Comparison of ENCODE assay signal across 10 cellular contexts in the genomic region with DNA sequence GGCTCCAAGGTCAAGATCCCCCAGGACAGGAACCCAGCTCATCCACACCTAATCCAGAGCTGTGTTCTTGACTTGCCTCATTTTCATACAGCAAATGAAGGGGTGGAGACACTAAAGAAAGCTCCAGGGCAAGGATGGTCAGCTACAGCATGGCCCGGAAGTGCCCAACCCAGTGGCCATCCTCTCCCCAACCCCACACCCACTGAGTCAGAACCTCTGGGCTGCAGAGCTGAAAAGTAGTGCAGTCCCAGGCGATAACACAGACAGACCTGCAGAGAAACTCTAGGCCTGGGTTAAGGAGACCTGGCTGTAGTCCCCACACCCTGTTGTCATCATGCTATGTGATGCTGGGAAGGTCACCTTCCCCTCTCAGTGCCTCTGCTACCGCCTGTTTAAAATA.
"Had no signal": no experiment of that assay in that cellular context is flagged by ENCODE, and none has a peak within 500 bp of the region (broad histone marks: within the 10 kb centered on the region; RNA-seq: fewer than 3 reads in every experiment).

No MANE protein-coding gene starts in this region.

- H3K4me1 ChIP-seq: pancreas, psoas muscle, thyroid gland, vagina had no signal

- ATAC-seq: activated CD8-positive, alpha-beta T cell treated with anti-CD3 and anti-CD28 coated beads for 36 hours had no signal

- H3K9me3 ChIP-seq: heart right ventricle, pancreas, psoas muscle, stomach, thyroid gland, upper lobe of left lung, vagina had no signal

- DNase-seq: activated T-cell treated with anti-CD3 and anti-CD28 coated beads, Interleukin-2, amount 50 U/mL, for 4 hours had no signal

- H3K36me3 ChIP-seq: heart right ventricle, pancreas, stomach, thyroid gland, upper lobe of left lung, vagina had no signal

- H3K27me3 ChIP-seq: pancreas, stomach, thyroid gland, upper lobe of left lung, vagina had no signal

- H3K27ac ChIP-seq: pancreas, psoas muscle, stomach, thyroid gland, upper lobe of left lung, vagina had no signal

- H3K4me3 ChIP-seq: heart right ventricle, pancreas, psoas muscle, smooth muscle cell, stomach, thyroid gland, upper lobe of left lung, vagina had no signal

- H3K4me2 ChIP-seq: smooth muscle cell had no signal
